ENCODE assay signal across 8 cellular contexts in the genomic region with DNA sequence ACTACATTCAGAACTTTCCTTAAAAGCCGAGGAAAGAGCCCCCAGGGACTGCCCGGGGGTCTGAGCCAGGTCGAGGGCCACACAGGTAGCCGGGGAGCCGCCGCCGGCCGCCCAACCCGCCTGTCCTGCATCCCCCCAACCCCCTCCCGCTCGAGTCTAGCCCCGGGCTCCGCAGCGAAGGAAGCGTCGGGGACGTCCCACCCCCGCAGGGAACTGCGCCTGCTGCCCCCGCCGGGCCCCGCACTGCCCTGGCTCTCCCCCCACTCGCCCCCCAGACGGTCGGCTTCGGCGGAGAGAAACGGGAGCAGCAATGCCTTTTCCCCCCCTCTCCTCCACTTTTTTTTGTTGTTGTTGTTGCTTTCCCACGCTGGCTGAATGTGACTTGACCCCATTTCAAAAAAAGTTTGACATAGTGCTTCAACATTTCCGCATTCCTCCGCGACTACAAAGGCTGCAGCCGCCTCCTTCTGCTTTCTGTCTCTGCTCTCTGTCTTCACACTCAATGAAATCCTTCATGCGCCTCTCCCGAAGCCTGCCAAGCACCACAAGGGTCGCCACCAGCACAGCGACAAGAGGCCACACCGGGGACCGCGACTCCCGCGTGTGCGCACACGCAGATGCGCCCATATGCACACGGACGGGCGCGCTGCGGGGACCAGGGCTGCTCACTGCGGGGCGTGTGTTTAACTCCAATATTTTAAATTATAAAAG. TPM values are rescaled to one million over a fixed set of nuclear protein-coding genes. Genes with fewer than 3 reads are reported as not detected.
DNase-seq lines count a peak whose midpoint lies in the region; ATAC-seq, FAIRE-seq and TF ChIP-seq lines count a peak whose summit lies in the region.

No MANE protein-coding gene starts in this region.

- H4K8ac ChIP-seq in H1 (ENCODE audit: extremely low read depth, insufficient read depth, low read length) = peak overlapping the region; percentile 76

- H3K9ac ChIP-seq in H1 (replicated peaks in 1 of 4; ENCODE audit: extremely low read depth in 1 of 4, low read depth in 3 of 4, low read length in 3 of 4) = peak overlapping the region in 1 of 4 experiments; percentile 41; a peak in 1 of 7 replicates

- CTCF ChIA-PET in activated CD4-positive, alpha-beta memory T cell treated with anti-CD3 and anti-CD28 coated beads for 36 hours (lab: Charles Lee) = interaction anchor here (0.9 to 1.6 kb wide), 4 partner anchors 69 to 216 kb away, joined by 3 to 6 read pairs (median 4); no protein-coding TSS in a partner anchor
- CTCF ChIA-PET in H1 (lab: Charles Lee; ENCODE audit: partially characterized antibody) = interaction anchor here (0.6 to 4.3 kb wide), 5 partner anchors 25 to 215 kb away, joined by 3 to 17 read pairs (median 9); no protein-coding TSS in a partner anchor

- H3K23me2 ChIP-seq in H1 (ENCODE audit: low read depth, low read length) = peaks cover 34% of the 10 kb centered on the region

- TF ChIP-seq RAD21 in H1 (IDR thresholded peaks at IDR 0.05 in 1 of 2, conservative IDR thresholded peaks at IDR 0.05 in 1 of 2; ENCODE audit: low read depth in 2 of 2, low read length in 2 of 2) = 0 out of 4 replicates have a peak, but pooled peaks of 1 of the 2 experiments have one; percentile 5

- no peaks in the 10 kb centered on the region for H3K9me3 ChIP-seq in H1 (ENCODE audit: insufficient read depth in 2 of 2, low read depth in 1 of 2, low read length in 1 of 2)

- no peak overlapping the region for H2AFZ ChIP-seq in H1 (ENCODE audit: low read length)

- DNase-seq in GM18507 (ENCODE audit: extremely low spot score, insufficient read length, low read depth) (no peak), NCI-H226 (peak; percentile 63), H1 (ENCODE audit: low read depth in 1 of 2, low spot score in 2 of 2) (no peak), memory B cell (ENCODE audit: low spot score in 2 of 2) (peak; percentile 21 to 41), NCI-H2107 (lab: John Stamatoyannopoulos, UW) (no peak), NCI-H128 (lab: John Stamatoyannopoulos, UW; ENCODE audit: unreplicated experiment) (no peak)
- DNase-seq in activated CD4-positive, alpha-beta memory T cell treated with anti-CD3 and anti-CD28 coated beads for 36 hours = peak; percentile 65
- peak; percentile 42 to 46 for DNase-seq in stimulated activated CD8-positive, alpha-beta memory T cell treated with anti-CD3 and anti-CD28 coated beads, Interleukin-2, amount 100 ng/mL, for 48 hours (ENCODE audit: low read depth in 2 of 2)

- no peak overlapping the region for H2BK20ac ChIP-seq in H1 (ENCODE audit: low read length)

- peak; percentile 21 for ATAC-seq in memory B cell (ENCODE audit: low read depth)

- H3K14ac ChIP-seq in H1 (ENCODE audit: insufficient read length) = no peak overlapping the region

- H3K79me1 ChIP-seq in H1 (ENCODE audit: low read depth, low read length) = no peaks in the 10 kb centered on the region

- H4K5ac ChIP-seq in H1 (ENCODE audit: insufficient read length, low read depth, low read length) = no peak overlapping the region

- H3K9me3 Mint-ChIP-seq in activated CD4-positive, alpha-beta memory T cell treated with anti-CD3 and anti-CD28 coated beads for 36 hours = no peaks in the 10 kb centered on the region
- no peaks in the 10 kb centered on the region for H3K9me3 Mint-ChIP-seq in memory B cell

- no peak for TF ChIP-seq POLR2A in H1 (IDR thresholded peaks at IDR 0.05; ENCODE audit: control extremely low read depth in 1 of 2, low read depth in 2 of 2, low read length in 2 of 2)

- H3K4me2 ChIP-seq in H1 (ENCODE audit: insufficient read depth in 1 of 2, low read depth in 2 of 2, low read length in 2 of 2) = peak overlapping the region; percentile 96 to 98

- no peak for TF ChIP-seq EP300 in H1 (IDR thresholded peaks at IDR 0.05; ENCODE audit: borderline replicate concordance in 1 of 2, low read depth in 2 of 2, low read length in 2 of 2)

- H2BK120ac ChIP-seq in H1 (replicated peaks; ENCODE audit: low read depth, low read length) = no peak overlapping the region

- peaks cover 2% of the 10 kb centered on the region for H3K27me3 Mint-ChIP-seq in activated CD4-positive, alpha-beta memory T cell treated with anti-CD3 and anti-CD28 coated beads for 36 hours
- H3K27me3 Mint-ChIP-seq in memory B cell = no peaks in the 10 kb centered on the region

- peaks cover 0 to 10% of the 10 kb centered on the region in 2 experiments; a peak in 2 of 4 replicates for H3K79me2 ChIP-seq in H1 (ENCODE audit: control insufficient read depth in 1 of 2, insufficient read depth in 2 of 2, low read length in 2 of 2)

- peak overlapping the region; percentile 66 for H2BK5ac ChIP-seq in H1 (ENCODE audit: low read depth, low read length)

- peaks cover 0 to 16% (median 8%) of the 10 kb centered on the region in 4 experiments; a peak in 5 of 7 replicates for H3K27me3 ChIP-seq in H1 (replicated peaks in 1 of 4; ENCODE audit: control insufficient read depth in 3 of 4, extremely low read depth in 1 of 4, insufficient read depth in 3 of 4, low read length in 3 of 4)

- peak overlapping the region; percentile 95; the same call in 1 of the 2 replicates for H2BK12ac ChIP-seq in H1 (ENCODE audit: low read depth, low read length)

- POLR2A ChIA-PET in activated CD4-positive, alpha-beta memory T cell treated with anti-CD3 and anti-CD28 coated beads for 36 hours (lab: Charles Lee) = interaction anchor here (0.6 to 2.8 kb wide), 11 partner anchors 7 to 307 kb away, joined by 3 to 13 read pairs (median 6); a partner anchor contains a TSS
- POLR2A ChIA-PET in H1 (lab: Charles Lee; ENCODE audit: partially characterized antibody) = no interaction called here

- H3K27ac ChIP-seq in H1 (ENCODE audit: low read depth, low read length) = no peak overlapping the region

- no peak overlapping the region for H4K91ac ChIP-seq in H1 (replicated peaks; ENCODE audit: insufficient read length, low read length)

- H4K20me1 ChIP-seq in H1 (replicated peaks in 1 of 2; ENCODE audit: control insufficient read depth in 1 of 2, insufficient read depth in 2 of 2, low read length in 2 of 2) = peaks cover 0 to 3% of the 10 kb centered on the region in 2 experiments

- peaks cover 45% of the 10 kb centered on the region for H3K36me3 Mint-ChIP-seq in activated CD4-positive, alpha-beta memory T cell treated with anti-CD3 and anti-CD28 coated beads for 36 hours
- no peaks in the 10 kb centered on the region for H3K36me3 Mint-ChIP-seq in memory B cell

- peak overlapping the region; percentile 98 for H3K27ac Mint-ChIP-seq in activated CD4-positive, alpha-beta memory T cell treated with anti-CD3 and anti-CD28 coated beads for 36 hours
- peak overlapping the region; percentile 83 for H3K27ac Mint-ChIP-seq in memory B cell

- no peak overlapping the region for H3K23ac ChIP-seq in H1 (ENCODE audit: insufficient read length)

- TF ChIP-seq CTCF in H1 (IDR thresholded peaks at IDR 0.05; ENCODE audit: control extremely low read depth in 1 of 3, insufficient read depth in 1 of 3, low read depth in 1 of 3, low read length in 3 of 3) = no peak

- peaks cover 29% of the 10 kb centered on the region for H3K4me1 Mint-ChIP-seq in activated CD4-positive, alpha-beta memory T cell treated with anti-CD3 and anti-CD28 coated beads for 36 hours (ENCODE audit: low read depth)
- H3K4me1 Mint-ChIP-seq in memory B cell = peaks cover 34% of the 10 kb centered on the region

- H3K18ac ChIP-seq in H1 (ENCODE audit: extremely low read depth, low read length) = peak overlapping the region; percentile 62; the same call in 1 of the 2 replicates

- peaks cover 0 to 6% (median 1%) of the 10 kb centered on the region in 4 experiments; a peak in 2 of 7 replicates for H3K4me1 ChIP-seq in H1 (replicated peaks in 1 of 4; ENCODE audit: control insufficient read depth in 3 of 4, insufficient read depth in 4 of 4, low read length in 3 of 4)

- H3K56ac ChIP-seq in H1 (replicated peaks; ENCODE audit: insufficient read length, low read depth, low read length) = no peak overlapping the region

- FAIRE-seq in GM18507 (lab: Jason Lieb, UNC) = peak; percentile 52
- FAIRE-seq in H1 (lab: Jason Lieb, UNC) = peak; percentile 28

- intact Hi-C loops in activated CD4-positive, alpha-beta memory T cell treated with anti-CD3 and anti-CD28 coated beads for 36 hours (cut with micrococcal nuclease) = loop anchor here (1.0 to 5.0 kb wide), 3 partner anchors 69 to 1167 kb away; a partner anchor contains a TSS

- no peak overlapping the region for H2AK5ac ChIP-seq in H1 (ENCODE audit: low read depth, low read length)

- 2% methylated on average over 24 of the region's 52 CpGs; no CpG with 5 or more reads in 1 of the 2 experiments for WGBS in H1 (ENCODE audit: extremely low coverage in 1 of 2, insufficient coverage in 1 of 2, insufficient read length in 1 of 2, insufficient replicate concordance in 2 of 2, low coverage in 1 of 2, low lambda C conversion rate in 2 of 2, missing lambda C conversion rate in 1 of 2), 2 experiments

- peak overlapping the region; percentile 80 for H3K4ac ChIP-seq in H1 (replicated peaks; ENCODE audit: insufficient read length, low read depth, low read length)

- no peaks in the 10 kb centered on the region for H3K36me3 ChIP-seq in H1 (ENCODE audit: control insufficient read depth in 2 of 4, insufficient read depth in 4 of 4, low read length in 3 of 4)

- peak overlapping the region; percentile 50 to 81 (median 59) for H3K4me3 ChIP-seq in H1 (ENCODE audit: extremely low read depth in 1 of 4, insufficient read depth in 2 of 4, low read depth in 3 of 4, low read length in 4 of 4)

- no peak overlapping the region for H2BK15ac ChIP-seq in H1 (ENCODE audit: low read length)

- peak overlapping the region; percentile 97 for H3K4me3 Mint-ChIP-seq in activated CD4-positive, alpha-beta memory T cell treated with anti-CD3 and anti-CD28 coated beads for 36 hours
- peak overlapping the region; percentile 95 for H3K4me3 Mint-ChIP-seq in memory B cell

TF ChIP-seq in H1, 55 proteins besides CTCF, POLR2A, EP300 and RAD21 (continues in another document):
- TF ChIP-seq, protein P1, sequence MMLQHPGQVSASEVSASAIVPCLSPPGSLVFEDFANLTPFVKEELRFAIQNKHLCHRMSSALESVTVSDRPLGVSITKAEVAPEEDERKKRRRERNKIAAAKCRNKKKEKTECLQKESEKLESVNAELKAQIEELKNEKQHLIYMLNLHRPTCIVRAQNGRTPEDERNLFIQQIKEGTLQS (IDR thresholded peaks at IDR 0.05; ENCODE audit: insufficient read depth, low read depth, low read length) = no peak

RNA-seq across cellular contexts. Expression of a gene that starts 1.1 kb away (rescaled TPM):
- total RNA-seq in activated CD4-positive, alpha-beta memory T cell treated with anti-CD3 and anti-CD28 coated beads for 36 hours = 100 to 1,000 TPM; 131 to 132 TPM
- total RNA-seq in H1 (2021; fragmentation: NEBNext Ultra II Directional; extraction: Animal tissue kit (Norgen Biotek cat#: 25700)) = 18.9 and 20.8 TPM in 2 replicates
- 5.9 and 9.0 TPM in 2 replicates for polyA plus RNA-seq in H1 (2011; rRNA removed)
- 8.0 TPM for polyA plus RNA-seq in H1 (2011; cell fraction: cytosol; rRNA removed)
- 18.6 TPM for polyA plus RNA-seq in H1 (2011; cell fraction: nucleus; rRNA removed)
- 4.9 to 8.4 TPM (median 6.0 TPM) in 4 replicates for polyA plus RNA-seq in H1 (2012, experiment 1 of 2)
- 0.60 TPM for polyA plus RNA-seq in H1 (2012, experiment 2 of 2)
- polyA plus RNA-seq in H1 (2013, experiment 1 of 2) = 5.0 TPM
- polyA plus RNA-seq in H1 (2013, experiment 2 of 2) = 5.0 TPM
- polyA minus RNA-seq in H1 (2011; rRNA and poly(A)+ RNA removed) = 29.2 and 45.3 TPM in 2 replicates
- 36.8 TPM for polyA minus RNA-seq in H1 (2011; cell fraction: cytosol; rRNA and poly(A)+ RNA removed)
- polyA minus RNA-seq in H1 (2011; cell fraction: nucleus; rRNA and poly(A)+ RNA removed) = 39.0 TPM

Comparison
In these comparisons a context has a peak if more than half of its experiments do, and no peak if none do; other contexts are left out.
1. DNase-seq: peak in NCI-H226 (single experiment), activated CD4-positive, alpha-beta memory T cell treated with anti-CD3 and anti-CD28 coated beads for 36 hours (single experiment), memory B cell (2 of 2) and stimulated activated CD8-positive, alpha-beta memory T cell treated with anti-CD3 and anti-CD28 coated beads, Interleukin-2, amount 100 ng/mL, for 48 hours (2 of 2); none in GM18507 (single experiment), H1 (0 of 2), NCI-H2107 (single experiment) and NCI-H128 (single experiment).